Comparison of ENCODE assay signal across 8 cellular contexts in the genomic region with DNA sequence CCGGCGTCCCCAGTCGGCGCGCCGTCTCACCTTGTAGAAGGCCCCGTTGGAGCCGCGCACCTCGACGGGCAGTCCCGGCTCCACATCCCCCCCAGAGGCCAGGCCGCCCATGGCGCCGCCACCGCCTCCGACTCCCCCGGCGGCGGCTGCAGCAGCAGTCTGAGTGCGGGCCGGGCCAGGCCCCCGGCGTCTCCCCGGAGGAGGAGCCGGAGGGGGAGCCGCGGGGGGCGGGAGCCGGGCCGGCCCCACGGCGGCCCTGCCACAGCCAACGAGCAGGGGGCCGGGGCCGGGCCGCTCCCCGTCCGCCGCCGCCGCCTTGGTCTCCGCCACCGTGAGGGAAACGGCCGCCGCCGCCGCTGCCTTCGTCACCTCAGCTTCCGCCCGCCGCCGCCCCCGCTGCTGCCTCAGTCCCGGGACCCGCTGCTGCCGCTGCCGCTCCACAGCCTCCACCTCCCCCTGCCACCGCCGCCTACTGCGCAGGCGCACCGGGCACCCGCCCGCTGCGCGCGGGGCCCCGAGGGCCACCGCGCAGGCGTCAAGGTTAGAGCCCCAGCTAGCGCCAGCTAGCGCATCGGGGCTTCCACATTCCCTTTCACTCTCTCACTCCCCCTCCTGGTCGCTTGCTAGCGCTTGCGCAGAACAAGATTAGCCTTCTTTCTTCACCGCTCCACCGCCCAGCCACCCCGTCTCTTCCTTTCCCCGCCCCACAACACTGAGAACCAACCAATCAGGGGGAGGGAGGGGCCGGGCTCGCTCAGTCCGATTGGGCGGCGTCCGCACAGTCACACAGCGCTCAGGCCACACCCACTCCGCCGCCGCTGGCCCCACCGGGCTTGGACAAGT. TPM values are rescaled to one million over a fixed set of nuclear protein-coding genes. Genes with fewer than 3 reads are reported as not detected.
DNase-seq lines count a peak whose midpoint lies in the region; ATAC-seq, FAIRE-seq and TF ChIP-seq lines count a peak whose summit lies in the region.

A gene (minus strand): TSS at position 476 of the 843 bp plus-strand sequence. CDS start 365 bp downstream, at position 111.

- H3K9me2 ChIP-seq in DOHH2 (replicated peaks; ENCODE audit: control insufficient read depth, low read length) (no peaks in the 10 kb centered on the region), Karpas-422 (replicated peaks; ENCODE audit: insufficient read depth, low read length) (no peaks in the 10 kb centered on the region)

- H3K36me3 Mint-ChIP-seq in activated T-cell treated with anti-CD3 and anti-CD28 coated beads, Interleukin-2, amount 50 U/mL, for 72 hours (ENCODE audit: insufficient read depth in 2 of 2) = peaks cover 5 to 15% of the 10 kb centered on the region in 2 donors

- H4K20me1 ChIP-seq in DOHH2 (ENCODE audit: control insufficient read depth, insufficient read depth, low read depth, low read length) = peaks cover 6% of the 10 kb centered on the region; the same call in 1 of the 2 replicates
- 0 out of 2 replicates have a peak, but pooled peaks cover 10% of the 10 kb centered on the region for H4K20me1 ChIP-seq in Karpas-422 (ENCODE audit: insufficient read depth, low read depth, low read length)

- peaks cover 37% of the 10 kb centered on the region for H3K4me1 Mint-ChIP-seq in activated T-cell treated with anti-CD3 and anti-CD28 coated beads, Interleukin-2, amount 50 U/mL, for 72 hours (ENCODE audit: low read depth)

- H3K4me1 ChIP-seq in DOHH2 (ENCODE audit: control insufficient read depth, low read length) (peaks cover 25% of the 10 kb centered on the region), Karpas-422 (ENCODE audit: low read length) (peaks cover 28% of the 10 kb centered on the region), muscle layer of duodenum (ENCODE audit: control insufficient read depth in 1 of 2, insufficient read depth in 2 of 2, low read length in 2 of 2) (peaks cover 13 to 29% of the 10 kb centered on the region in 2 donors)

- DNase-seq in Karpas-422 = peak; percentile 100
- peak; percentile 97 for DNase-seq in RCC 7860 (ENCODE audit: low spot score)
- DNase-seq in activated T-cell treated with anti-CD3 and anti-CD28 coated beads, Interleukin-2, amount 50 U/mL, for 72 hours = peak; percentile 98
- peak; percentile 99 for DNase-seq in stimulated activated CD8-positive, alpha-beta memory T cell treated with anti-CD3 and anti-CD28 coated beads, Interleukin-7, amount 100 ng/mL, for 4 hours (ENCODE audit: low read depth in 2 of 2)

- H3K9me3 ChIP-seq in DOHH2 (ENCODE audit: control insufficient read depth, insufficient read depth, low read length) (no peaks in the 10 kb centered on the region), Karpas-422 (ENCODE audit: low read length) (no peaks in the 10 kb centered on the region), muscle layer of duodenum (ENCODE audit: control insufficient read depth in 1 of 2, low read length in 2 of 2) (no peaks in the 10 kb centered on the region)

- H3K27me3 ChIP-seq in DOHH2 (ENCODE audit: control insufficient read depth, low read length) = peaks cover 6% of the 10 kb centered on the region
- H3K27me3 ChIP-seq in Karpas-422 (ENCODE audit: low read length) = no peaks in the 10 kb centered on the region
- no peaks in the 10 kb centered on the region for H3K27me3 ChIP-seq in muscle layer of duodenum (ENCODE audit: low read depth, low read length)

- no peaks in the 10 kb centered on the region for H3K9me3 Mint-ChIP-seq in activated T-cell treated with anti-CD3 and anti-CD28 coated beads, Interleukin-2, amount 50 U/mL, for 72 hours

- H3K36me3 ChIP-seq in DOHH2 (ENCODE audit: control insufficient read depth, low read length) = peaks cover 34% of the 10 kb centered on the region
- peaks cover 11% of the 10 kb centered on the region; the same call in 1 of the 2 replicates for H3K36me3 ChIP-seq in Karpas-422 (ENCODE audit: insufficient read depth, low read length)
- peaks cover 0 to 3% of the 10 kb centered on the region in 2 donors for H3K36me3 ChIP-seq in muscle layer of duodenum (ENCODE audit: control insufficient read depth in 1 of 2, insufficient read depth in 2 of 2, low read length in 2 of 2)

- ATAC-seq in GM21786 (IDR thresholded peaks at IDR 0.05; ENCODE audit: unreplicated experiment) (peak; percentile 80), esophagus mucosa (peak; percentile 99)
- peak; percentile 94 for ATAC-seq in activated T-cell treated with anti-CD3 and anti-CD28 coated beads, Interleukin-2, amount 50 U/mL, for 72 hours (replicated peaks in 1 of 2)

- TF ChIP-seq CTCF in DOHH2 (IDR thresholded peaks at IDR 0.05; ENCODE audit: low read depth, low read length, poor library complexity, severe bottlenecking) = peak; percentile 63

- H3K27ac Mint-ChIP-seq in activated T-cell treated with anti-CD3 and anti-CD28 coated beads, Interleukin-2, amount 50 U/mL, for 72 hours = peak within 1 kb of the TSS; percentile 81

- peak within 1 kb of the TSS; percentile 71; the same call in 1 of the 2 replicates for H2AFZ ChIP-seq in Karpas-422 (ENCODE audit: low read length)

- H3K79me2 ChIP-seq in DOHH2 (ENCODE audit: control insufficient read depth, low read length) (peaks cover 45% of the 10 kb centered on the region), Karpas-422 (ENCODE audit: low read length) (peaks cover 45% of the 10 kb centered on the region)

- H3F3A ChIP-seq in DOHH2 (ENCODE audit: control insufficient read depth, insufficient read depth) = no peaks in the 10 kb centered on the region

- peak within 1 kb of the TSS; percentile 92 to 97 for H3K4me3 Mint-ChIP-seq in activated T-cell treated with anti-CD3 and anti-CD28 coated beads, Interleukin-2, amount 50 U/mL, for 72 hours

- no peaks in the 10 kb centered on the region for H3K27me3 Mint-ChIP-seq in activated T-cell treated with anti-CD3 and anti-CD28 coated beads, Interleukin-2, amount 50 U/mL, for 72 hours (ENCODE audit: low read depth)

- FAIRE-seq in RCC 7860 (lab: Jason Lieb, UNC) = peak; percentile 88

- H3K27ac ChIP-seq in DOHH2 (ENCODE audit: low read depth, low read length) = peak within 1 kb of the TSS; percentile 53
- H3K27ac ChIP-seq in Karpas-422 (ENCODE audit: low read length) = peak within 1 kb of the TSS; percentile 49; the same call in 1 of the 2 replicates
- peak within 1 kb of the TSS; percentile 68 for H3K27ac ChIP-seq in muscle layer of duodenum (ENCODE audit: low read length)

- H3K4me3 ChIP-seq in DOHH2 (ENCODE audit: low read length) = peak within 1 kb of the TSS; percentile 96
- H3K4me3 ChIP-seq in Karpas-422 (ENCODE audit: low read length) = peak within 1 kb of the TSS; percentile 86
- peak within 1 kb of the TSS; percentile 86 for H3K4me3 ChIP-seq in muscle layer of duodenum (ENCODE audit: low read depth in 1 of 2, low read length in 2 of 2)

- peak within 1 kb of the TSS; percentile 91 for H3K4me2 ChIP-seq in DOHH2 (ENCODE audit: low read length)
- peak within 1 kb of the TSS; percentile 98 for H3K4me2 ChIP-seq in Karpas-422 (ENCODE audit: low read depth, low read length, poor library complexity, severe bottlenecking)

- H3K9ac ChIP-seq in Karpas-422 (ENCODE audit: low read length) = peak within 1 kb of the TSS; percentile 93

RNA-seq across cellular contexts. Expression of the gene that starts here (rescaled TPM):
- total RNA-seq in Karpas-422 (2014; rRNA removed; shearing (Covaris generic); ENCODE audit: low replicate concordance) = 40.5 and 42.3 TPM in 2 replicates
- 10 to 100 TPM; 52.5 to 53.3 TPM for total RNA-seq in activated T-cell treated with anti-CD3 and anti-CD28 coated beads, Interleukin-2, amount 50 U/mL, for 72 hours
- 17.0 TPM for total RNA-seq in esophagus mucosa

Comparison
In these comparisons a context has a peak if more than half of its experiments do, and no peak if none do; other contexts are left out.
1. Peak in every context shown above with its lines: DNase-seq, ATAC-seq, H3K4me3 ChIP-seq and H3K27ac ChIP-seq.